Comparison of ENCODE assay signal across 3 cellular contexts in genomic region chr7:2185715-2186114, GRCh38.
TF ChIP-seq lines count a peak whose summit lies in the region.

No MANE protein-coding gene starts in this region.

TF ChIP-seq in SK-N-SH, 30 proteins besides CTCF, POLR2A, EP300 and RAD21:
- no peak for TF ChIP-seq RXRA (IDR thresholded peaks at IDR 0.05; ENCODE audit: borderline replicate concordance, low read depth)
- TF ChIP-seq MXI1 (IDR thresholded peaks at IDR 0.05; ENCODE audit: low read depth, low read length), result peak; percentile 47; the same call in 1 of the 2 replicates
TF ChIP-seq in SK-N-SH: peak in this region for 1.

TF ChIP-seq in SK-N-SH treated with all-trans-retinoic acid at 6 μM for 48 hours, 23 proteins besides CTCF, POLR2A, EP300 and RAD21:
- no peak for TF ChIP-seq ISL1 (CRISPR knock-in tag; IDR thresholded peaks at IDR 0.05)
- TF ChIP-seq, protein P1, sequence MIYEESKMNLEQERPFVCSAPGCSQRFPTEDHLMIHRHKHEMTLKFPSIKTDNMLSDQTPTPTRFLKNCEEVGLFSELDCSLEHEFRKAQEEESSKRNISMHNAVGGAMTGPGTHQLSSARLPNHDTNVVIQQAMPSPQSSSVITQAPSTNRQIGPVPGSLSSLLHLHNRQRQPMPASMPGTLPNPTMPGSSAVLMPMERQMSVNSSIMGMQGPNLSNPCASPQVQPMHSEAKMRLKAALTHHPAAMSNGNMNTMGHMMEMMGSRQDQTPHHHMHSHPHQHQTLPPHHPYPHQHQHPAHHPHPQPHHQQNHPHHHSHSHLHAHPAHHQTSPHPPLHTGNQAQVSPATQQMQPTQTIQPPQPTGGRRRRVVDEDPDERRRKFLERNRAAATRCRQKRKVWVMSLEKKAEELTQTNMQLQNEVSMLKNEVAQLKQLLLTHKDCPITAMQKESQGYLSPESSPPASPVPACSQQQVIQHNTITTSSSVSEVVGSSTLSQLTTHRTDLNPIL (CRISPR knock-in tag; IDR thresholded peaks at IDR 0.05; ENCODE audit: low read depth), result no peak

TF ChIP-seq in HepG2, 621 proteins besides CTCF, POLR2A, EP300 and RAD21:
- TF ChIP-seq ZSCAN21 (CRISPR knock-in tag; IDR thresholded peaks at IDR 0.05; ENCODE audit: borderline replicate concordance) (no peak), IRX3 (CRISPR knock-in tag; IDR thresholded peaks at IDR 0.05; ENCODE audit: borderline replicate concordance, low read depth) (no peak)
